24 cellular contexts compared by ENCODE assay signal in the genomic region with DNA sequence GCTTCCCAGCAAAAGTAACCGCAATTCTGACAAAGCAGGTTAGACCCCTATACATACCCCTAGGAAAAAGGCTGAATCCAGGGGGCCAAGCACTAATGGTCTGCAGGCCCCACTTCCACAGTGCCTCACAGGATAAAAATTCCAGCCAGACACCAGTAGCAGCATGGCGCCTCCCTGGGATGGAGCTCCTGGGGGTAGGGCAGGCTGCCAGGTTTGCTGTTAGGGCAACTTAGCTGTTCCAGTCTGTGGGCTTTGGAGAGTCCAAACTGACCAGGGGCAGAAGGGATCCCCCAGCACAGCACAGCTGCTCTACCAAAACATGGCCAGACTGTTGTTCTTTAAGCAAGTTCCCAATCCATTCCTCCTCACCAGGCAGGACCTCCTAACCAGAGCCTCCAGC.
"Had no signal": no experiment of that assay in that cellular context is flagged by ENCODE, and none has a peak within 500 bp of the region (broad histone marks: within the 10 kb centered on the region; RNA-seq: fewer than 3 reads in every experiment).

No MANE protein-coding gene starts in this region.

- H3K9me3 ChIP-seq: neutrophil, pancreas, prostate gland, right lobe of liver, sigmoid colon, stomach, thoracic aorta, thyroid gland, upper lobe of left lung had no signal

- DNase-seq: naive thymus-derived CD8-positive, alpha-beta T cell; nephron progenitor cell; nucleus accumbens; pancreas; right cardiac atrium; right lobe of liver; sigmoid colon; small intestine; stimulated activated CD4-positive, alpha-beta T cell treated with anti-CD3 and anti-CD28 coated beads, Interleukin-15, amount 100 ng/mL, for 24 hours; stimulated activated CD4-positive, alpha-beta T cell treated with anti-CD3 and anti-CD28 coated beads, Interleukin-2, amount 100 ng/mL, for 24 hours; stimulated activated CD4-positive, alpha-beta T cell treated with anti-CD3 and anti-CD28 coated beads, Interleukin-2, amount 100 ng/mL, for 48 hours; stimulated activated CD4-positive, alpha-beta T cell treated with anti-CD3 and anti-CD28 coated beads, Interleukin-4, amount 100 ng/mL, for 24 hours; stimulated activated naive B cell treated with anti-CD40 and anti-IgM and Interleukin-4, amounts not matched to agents 10 μg/mL and 1 μg/mL and 100 μg/mL, for 72 hours; stimulated activated naive CD4-positive, alpha-beta T cell treated with Interleukin-2 at 50 U/mL for 16 hours; stomach; trophoblast cell had no signal

- H3K27ac ChIP-seq: neutrophil, pancreas, prostate gland, right lobe of liver, sigmoid colon, stomach, thoracic aorta, thyroid gland, tibial nerve, upper lobe of left lung had no signal

- H3K27me3 ChIP-seq: pancreas, sigmoid colon, thyroid gland, tibial nerve, upper lobe of left lung had no signal

- H3K4me1 ChIP-seq: prostate gland, right lobe of liver, thyroid gland, tibial nerve, upper lobe of left lung had no signal

- H3K36me3 ChIP-seq: neutrophil, pancreas, prostate gland, right lobe of liver, sigmoid colon, stomach, thoracic aorta, thyroid gland, tibial nerve, upper lobe of left lung had no signal

- H3K4me3 ChIP-seq: pancreas, prostate gland, right lobe of liver, sigmoid colon, stomach, thoracic aorta, thyroid gland, tibial nerve, upper lobe of left lung had no signal

- ATAC-seq: naive thymus-derived CD8-positive, alpha-beta T cell; natural killer cell treated with Interleukin-12 subunit alpha and Interleukin-12 subunit beta and Interleukin-15 and Interleukin-18, amount 100 ng/mL, for 72 hours; pancreas; right cardiac atrium; right lobe of liver; stimulated activated effector memory CD8-positive, alpha-beta T cell treated with anti-CD3 and anti-CD28 coated beads, Interleukin-12 subunit alpha, Interleukin-12 subunit beta, amount 100 ng/mL, for 72 hours; stimulated activated naive B cell treated with anti-CD40 and anti-IgM and Interleukin-4, amounts not matched to agents 10 μg/mL and 1 μg/mL and 100 μg/mL, for 72 hours had no signal
